Comparison of ENCODE assay signal across 1 cellular context in genomic region chr16:11350531-11351335, GRCh38.
TF ChIP-seq lines count a peak whose summit lies in the region.

No MANE protein-coding gene starts in this region.

TF ChIP-seq in IMR-90, 13 proteins besides CTCF, POLR2A, EP300 and RAD21 (continued from another document):
- no peak for TF ChIP-seq SMC3 (IDR thresholded peaks at IDR 0.05; ENCODE audit: low read depth, low read length)
- TF ChIP-seq, protein P1, sequence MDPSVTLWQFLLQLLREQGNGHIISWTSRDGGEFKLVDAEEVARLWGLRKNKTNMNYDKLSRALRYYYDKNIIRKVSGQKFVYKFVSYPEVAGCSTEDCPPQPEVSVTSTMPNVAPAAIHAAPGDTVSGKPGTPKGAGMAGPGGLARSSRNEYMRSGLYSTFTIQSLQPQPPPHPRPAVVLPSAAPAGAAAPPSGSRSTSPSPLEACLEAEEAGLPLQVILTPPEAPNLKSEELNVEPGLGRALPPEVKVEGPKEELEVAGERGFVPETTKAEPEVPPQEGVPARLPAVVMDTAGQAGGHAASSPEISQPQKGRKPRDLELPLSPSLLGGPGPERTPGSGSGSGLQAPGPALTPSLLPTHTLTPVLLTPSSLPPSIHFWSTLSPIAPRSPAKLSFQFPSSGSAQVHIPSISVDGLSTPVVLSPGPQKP (IDR thresholded peaks at IDR 0.05; ENCODE audit: borderline replicate concordance, low read depth, low read length) = no peak
- TF ChIP-seq MAZ (IDR thresholded peaks at IDR 0.05; ENCODE audit: borderline replicate concordance, low read depth, low read length) = no peak
- TF ChIP-seq, protein P2, sequence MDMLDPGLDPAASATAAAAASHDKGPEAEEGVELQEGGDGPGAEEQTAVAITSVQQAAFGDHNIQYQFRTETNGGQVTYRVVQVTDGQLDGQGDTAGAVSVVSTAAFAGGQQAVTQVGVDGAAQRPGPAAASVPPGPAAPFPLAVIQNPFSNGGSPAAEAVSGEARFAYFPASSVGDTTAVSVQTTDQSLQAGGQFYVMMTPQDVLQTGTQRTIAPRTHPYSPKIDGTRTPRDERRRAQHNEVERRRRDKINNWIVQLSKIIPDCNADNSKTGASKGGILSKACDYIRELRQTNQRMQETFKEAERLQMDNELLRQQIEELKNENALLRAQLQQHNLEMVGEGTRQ (IDR thresholded peaks at IDR 0.05; ENCODE audit: low read depth, low read length) = no peak
